25 cellular contexts compared by ENCODE assay signal in the genomic region with DNA sequence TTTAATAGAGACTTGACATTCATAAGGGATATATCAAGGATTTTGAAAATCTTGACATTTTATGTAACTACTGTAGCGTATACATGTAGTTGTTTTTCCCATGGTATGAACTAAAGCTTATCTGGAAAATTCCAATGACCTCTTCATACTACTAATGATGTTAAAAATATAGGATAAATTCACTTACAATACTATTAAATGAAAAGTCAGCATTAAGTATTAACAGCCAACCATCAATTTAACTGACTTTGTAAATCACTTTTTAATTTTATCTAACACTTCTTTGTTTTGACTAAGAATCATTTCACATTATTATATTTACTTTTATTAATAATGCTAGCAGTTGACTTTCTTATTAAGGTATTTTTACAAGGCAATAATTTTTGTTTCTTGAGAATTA.
"Had no signal": no experiment of that assay in that cellular context is flagged by ENCODE, and none has a peak within 500 bp of the region (broad histone marks: within the 10 kb centered on the region; RNA-seq: fewer than 3 reads in every experiment).

No MANE protein-coding gene starts in this region.

- H3K36me3 ChIP-seq: prostate gland, right atrium auricular region, thyroid gland had no signal

- H3K9me3 ChIP-seq: gastroesophageal sphincter, heart left ventricle, left lung, prostate gland, right atrium auricular region, sigmoid colon, stomach, thyroid gland, vagina had no signal

- H3K4me3 ChIP-seq: coronary artery, gastroesophageal sphincter, heart left ventricle, hepatocyte, left lung, neural progenitor cell, prostate gland, right atrium auricular region, sigmoid colon, stomach, thyroid gland, vagina had no signal

- H3K27ac Mint-ChIP-seq: nephron; neural progenitor cell; stimulated activated effector memory CD8-positive, alpha-beta T cell treated with anti-CD3 and anti-CD28 coated beads, Interleukin-12 subunit alpha, Interleukin-12 subunit beta, amount 100 ng/mL, for 72 hours had no signal

- DNase-seq: dermis blood vessel endothelial cell; effector memory CD4-positive, alpha-beta T cell; foreskin fibroblast; heart left ventricle; left cardiac atrium; left lung; mesendoderm; midbrain; naive thymus-derived CD4-positive, alpha-beta T cell; sigmoid colon; stimulated activated CD4-positive, alpha-beta T cell treated with anti-CD3 and anti-CD28 coated beads, Interleukin-2, amount 100 ng/mL, for 24 hours; stimulated activated CD4-positive, alpha-beta T cell treated with anti-CD3 and anti-CD28 coated beads, Interleukin-4, amount 100 ng/mL, for 24 hours; stimulated activated naive CD4-positive, alpha-beta T cell treated with Interleukin-2 at 50 U/mL for 16 hours; stomach; thyroid gland; trophoblast cell had no signal

- H3K4me3 Mint-ChIP-seq: naive thymus-derived CD4-positive, alpha-beta T cell; nephron; neural progenitor cell; stimulated activated effector memory CD8-positive, alpha-beta T cell treated with anti-CD3 and anti-CD28 coated beads, Interleukin-12 subunit alpha, Interleukin-12 subunit beta, amount 100 ng/mL, for 72 hours had no signal

- H3K27me3 ChIP-seq: gastroesophageal sphincter, heart left ventricle, hepatocyte, left lung, neural progenitor cell, right atrium auricular region, sigmoid colon, stomach, thyroid gland, vagina had no signal

- H3K4me1 ChIP-seq: prostate gland, right atrium auricular region, vagina had no signal

- H3K27me3 Mint-ChIP-seq: naive thymus-derived CD4-positive, alpha-beta T cell had no signal

- H3K9me3 Mint-ChIP-seq: naive thymus-derived CD4-positive, alpha-beta T cell; nephron; neural progenitor cell; stimulated activated effector memory CD8-positive, alpha-beta T cell treated with anti-CD3 and anti-CD28 coated beads, Interleukin-12 subunit alpha, Interleukin-12 subunit beta, amount 100 ng/mL, for 72 hours had no signal

- H3K27ac ChIP-seq: coronary artery, gastroesophageal sphincter, heart left ventricle, hepatocyte, left lung, neural progenitor cell, prostate gland, right atrium auricular region, sigmoid colon, stomach, thyroid gland, vagina had no signal

- ATAC-seq: gastroesophageal sphincter; heart left ventricle; left cardiac atrium; left lung; naive thymus-derived CD4-positive, alpha-beta T cell; stimulated activated effector memory CD8-positive, alpha-beta T cell treated with anti-CD3 and anti-CD28 coated beads, Interleukin-12 subunit alpha, Interleukin-12 subunit beta, amount 100 ng/mL, for 72 hours had no signal
